ENCODE assay signal across 2 cellular contexts in genomic region chr13:99199541-99200432, GRCh38.
TF ChIP-seq lines count a peak whose summit lies in the region.

No MANE protein-coding gene starts in this region.

TF ChIP-seq in HEK293, 187 proteins besides CTCF, POLR2A, EP300 and RAD21 (continued from another document and continues in another):
- no peak for TF ChIP-seq PRDM2 (tag by site-specific recombination; IDR thresholded peaks at IDR 0.05; ENCODE audit: borderline replicate concordance)
- no peak for TF ChIP-seq ZNF560 (tag by site-specific recombination; IDR thresholded peaks at IDR 0.05; ENCODE audit: borderline replicate concordance)
- no peak for TF ChIP-seq REST (tag by site-specific recombination; IDR thresholded peaks at IDR 0.05)
- TF ChIP-seq KLF16 (tag by site-specific recombination; IDR thresholded peaks at IDR 0.05): no peak
- TF ChIP-seq ZNF629 (tag by site-specific recombination; IDR thresholded peaks at IDR 0.05): no peak
- no peak for TF ChIP-seq ZBTB6 (tag by site-specific recombination; IDR thresholded peaks at IDR 0.05)
- no peak for TF ChIP-seq ZNF423 (tag by site-specific recombination; IDR thresholded peaks at IDR 0.05)
- TF ChIP-seq KLF10 (tag by site-specific recombination; IDR thresholded peaks at IDR 0.05): no peak
- no peak for TF ChIP-seq ZFHX2 (tag by site-specific recombination; conservative IDR thresholded peaks at IDR 0.05)
- TF ChIP-seq ZBTB21 (tag by site-specific recombination; IDR thresholded peaks at IDR 0.05): no peak
- no peak for TF ChIP-seq GLI4 (tag by site-specific recombination; IDR thresholded peaks at IDR 0.05)
- no peak for TF ChIP-seq ZNF521 (tag by site-specific recombination; IDR thresholded peaks at IDR 0.05)

TF ChIP-seq in endothelial cell of umbilical vein, 7 proteins besides CTCF, POLR2A, EP300 and RAD21 (continued from another document):
- TF ChIP-seq MAX (IDR thresholded peaks at IDR 0.05; ENCODE audit: insufficient read depth, insufficient read length): no peak
TF ChIP-seq in endothelial cell of umbilical vein: peak in this region for 0.
